In genomic region chr14:95609398-95609990, GRCh38 we compare ENCODE assay signal across 9 cellular contexts.
DNase-seq lines count a peak whose midpoint lies in the region; ATAC-seq, FAIRE-seq and TF ChIP-seq lines count a peak whose summit lies in the region.
"Had no signal": no experiment of that assay in that cellular context is flagged by ENCODE, and none has a peak within 500 bp of the region (broad histone marks: within the 10 kb centered on the region; RNA-seq: fewer than 3 reads in every experiment).

No MANE protein-coding gene starts in this region.

- H3K27ac Mint-ChIP-seq in activated T-cell treated with anti-CD3 and anti-CD28 coated beads, Interleukin-2, amount 50 U/mL, for 72 hours, result no peak overlapping the region

- no peaks in the 10 kb centered on the region for H3K36me3 Mint-ChIP-seq in activated T-cell treated with anti-CD3 and anti-CD28 coated beads, Interleukin-2, amount 50 U/mL, for 72 hours (ENCODE audit: insufficient read depth in 2 of 2)

- DNase-seq in DMS 273 treated with DMSO at 0.1 percent for 48 hours (lab: John Stamatoyannopoulos, UW) (peak; percentile 15), HFF-Myc (ENCODE audit: extremely low read depth, low read depth) (no peak), NCI-H748 treated with DMSO at 0.1 percent for 48 hours (lab: John Stamatoyannopoulos, UW) (peak; percentile 52), erythroblast (lab: John Stamatoyannopoulos, UW) (peak; percentile 16 to 48), small intestine (peak; percentile 38)
- DNase-seq in activated T-cell treated with anti-CD3 and anti-CD28 coated beads, Interleukin-2, amount 50 U/mL, for 72 hours, result no peak

- H3K36me3 ChIP-seq in small intestine (ENCODE audit: control insufficient read depth in 2 of 2, insufficient read depth in 2 of 2, low read length in 2 of 2), result no peaks in the 10 kb centered on the region

- H3K27ac ChIP-seq in small intestine (ENCODE audit: low read depth in 1 of 2, low read length in 1 of 2), result no peak overlapping the region

- no peak overlapping the region for H3K4me3 Mint-ChIP-seq in activated T-cell treated with anti-CD3 and anti-CD28 coated beads, Interleukin-2, amount 50 U/mL, for 72 hours

- no peaks in the 10 kb centered on the region for H3K9me3 ChIP-seq in small intestine (ENCODE audit: control insufficient read depth, low read depth)
- H3K9me3 ChIP-seq: mucosa of descending colon had no signal

- TF ChIP-seq POLR2A in erythroblast (IDR thresholded peaks at IDR 0.05; ENCODE audit: low read length), result no peak
- no peak for TF ChIP-seq POLR2A in GM18505 (IDR thresholded peaks at IDR 0.05; ENCODE audit: borderline replicate concordance, extremely low read depth, insufficient read depth, insufficient read length)

- 41 to 45% (median 44%) methylated on average over 7 of the region's 7 CpGs for WGBS in small intestine, 3 donors

- peaks cover 0 to 13% of the 10 kb centered on the region in 2 donors for H3K27me3 ChIP-seq in small intestine (ENCODE audit: control insufficient read depth in 2 of 2, insufficient read depth in 2 of 2, low read length in 2 of 2)

- H3K27me3 Mint-ChIP-seq in activated T-cell treated with anti-CD3 and anti-CD28 coated beads, Interleukin-2, amount 50 U/mL, for 72 hours (ENCODE audit: low read depth), result peaks cover 23% of the 10 kb centered on the region

- no peaks in the 10 kb centered on the region for H3K9me3 Mint-ChIP-seq in activated T-cell treated with anti-CD3 and anti-CD28 coated beads, Interleukin-2, amount 50 U/mL, for 72 hours

- TF ChIP-seq CTCF in HFF-Myc (IDR thresholded peaks at IDR 0.05; ENCODE audit: low read depth, low read length, missing control alignments), result peak; percentile 69

- no peaks in the 10 kb centered on the region for H3K4me1 ChIP-seq in small intestine (ENCODE audit: control insufficient read depth in 2 of 2, insufficient read depth in 1 of 2, low read depth in 1 of 2, low read length in 1 of 2)

- no peak overlapping the region for H3K4me3 ChIP-seq in HFF-Myc (replicated peaks; ENCODE audit: low read depth, low read length)
- H3K4me3 ChIP-seq in small intestine (ENCODE audit: low read depth in 1 of 2, low read length in 2 of 2), result no peak overlapping the region
- H3K4me3 ChIP-seq: mucosa of descending colon had no signal

- H3K4me1 Mint-ChIP-seq in activated T-cell treated with anti-CD3 and anti-CD28 coated beads, Interleukin-2, amount 50 U/mL, for 72 hours (ENCODE audit: low read depth), result no peaks in the 10 kb centered on the region

- FAIRE-seq in small intestine (lab: Jason Lieb, UNC), result no peak

- ATAC-seq in GM18505 (IDR thresholded peaks at IDR 0.05; ENCODE audit: unreplicated experiment) (no peak), GM21390 (IDR thresholded peaks at IDR 0.05; ENCODE audit: unreplicated experiment) (no peak)
- no peak for ATAC-seq in activated T-cell treated with anti-CD3 and anti-CD28 coated beads, Interleukin-2, amount 50 U/mL, for 72 hours (replicated peaks in 1 of 2)
- ATAC-seq: mucosa of descending colon had no signal

Comparison
In these comparisons a context has a peak if more than half of its experiments do, and no peak if none do; other contexts are left out.
1. DNase-seq: peak in DMS 273 treated with DMSO at 0.1 percent for 48 hours (single experiment), NCI-H748 treated with DMSO at 0.1 percent for 48 hours (single experiment), erythroblast (2 of 2) and small intestine (single experiment); none in HFF-Myc (single experiment) and activated T-cell treated with anti-CD3 and anti-CD28 coated beads, Interleukin-2, amount 50 U/mL, for 72 hours (0 of 2).